Comparison of ENCODE assay signal across 32 cellular contexts in the genomic region with DNA sequence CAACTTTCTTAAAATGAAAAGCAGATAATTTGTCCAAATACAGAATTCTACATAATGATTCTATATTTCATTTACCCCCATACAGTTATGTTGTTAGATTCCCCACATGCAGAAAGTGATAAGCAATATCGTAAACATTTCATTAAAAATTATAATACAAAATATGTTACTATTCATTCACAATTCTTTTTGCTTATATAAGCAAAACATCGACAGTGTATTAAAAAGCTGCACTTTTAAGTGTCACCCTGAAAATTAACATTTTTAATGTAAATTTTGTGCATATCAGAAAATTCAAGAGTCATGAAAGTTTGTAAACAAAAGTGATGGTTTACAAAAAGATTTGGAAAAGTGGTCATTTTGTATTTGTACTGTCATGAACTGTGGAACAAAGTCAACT. TPM values are rescaled to one million over a fixed set of nuclear protein-coding genes. Genes with fewer than 3 reads are reported as not detected.
"Had no signal": no experiment of that assay in that cellular context is flagged by ENCODE, and none has a peak within 500 bp of the region (broad histone marks: within the 10 kb centered on the region; RNA-seq: fewer than 3 reads in every experiment).

No MANE protein-coding gene starts in this region.

- H3K9me3 ChIP-seq: mucosa of descending colon, neutrophil, psoas muscle, stomach, testis, thyroid gland, transverse colon, upper lobe of left lung, vagina had no signal

- ATAC-seq: mucosa of descending colon; naive thymus-derived CD8-positive, alpha-beta T cell; psoas muscle; stimulated activated naive B cell treated with anti-CD40 and anti-IgM and Interleukin-4, amounts not matched to agents 10 μg/mL and 1 μg/mL and 100 μg/mL, for 72 hours; stimulated activated naive CD8-positive, alpha-beta T cell treated with anti-CD3 and anti-CD28 coated beads, Interleukin-15, Interleukin-2, amounts not matched to agents 100 U/mL and 50 U/mL, for 24 hours had no signal

- H3K9ac ChIP-seq: neural progenitor cell, parathyroid adenoma had no signal

- H3K36me3 ChIP-seq: left ventricle myocardium inferior, neural progenitor cell, neutrophil, stomach, thyroid gland, transverse colon, upper lobe of left lung, vagina had no signal

- H3K36me3 Mint-ChIP-seq: mesothelial cell of epicardium; stimulated activated naive B cell treated with anti-CD40 and anti-IgM and Interleukin-4, amounts not matched to agents 10 μg/mL and 1 μg/mL and 100 μg/mL, for 72 hours had no signal

- H3K27me3 ChIP-seq: neural progenitor cell, neutrophil, stomach, testis, thyroid gland, transverse colon, upper lobe of left lung, vagina had no signal

- H3K4me3 Mint-ChIP-seq: mesothelial cell of epicardium; naive thymus-derived CD8-positive, alpha-beta T cell; nephron progenitor cell; neural progenitor cell; stimulated activated naive B cell treated with anti-CD40 and anti-IgM and Interleukin-4, amounts not matched to agents 10 μg/mL and 1 μg/mL and 100 μg/mL, for 72 hours had no signal

- H3K27ac Mint-ChIP-seq: naive thymus-derived CD8-positive, alpha-beta T cell; nephron progenitor cell; stimulated activated naive B cell treated with anti-CD40 and anti-IgM and Interleukin-4, amounts not matched to agents 10 μg/mL and 1 μg/mL and 100 μg/mL, for 72 hours had no signal

- DNase-seq: islet precursor cell; left ventricle myocardium inferior; mesendoderm; mucosa of descending colon; naive thymus-derived CD8-positive, alpha-beta T cell; nephron progenitor cell; occipital lobe; psoas muscle; stimulated activated CD4-positive, alpha-beta T cell treated with anti-CD3 and anti-CD28 coated beads, Interleukin-12 subunit alpha, Interleukin-12 subunit beta, amount 100 ng/mL, for 4 hours; stimulated activated CD4-positive, alpha-beta T cell treated with anti-CD3 and anti-CD28 coated beads, Interleukin-15, amount 100 ng/mL, for 24 hours; stimulated activated CD4-positive, alpha-beta T cell treated with anti-CD3 and anti-CD28 coated beads, Interleukin-2, amount 100 ng/mL, for 24 hours; stimulated activated CD4-positive, alpha-beta T cell treated with anti-CD3 and anti-CD28 coated beads, Interleukin-4, amount 100 ng/mL, for 1 hour; stimulated activated naive B cell treated with anti-CD40 and anti-IgM and Interleukin-4, amounts not matched to agents 10 μg/mL and 1 μg/mL and 100 μg/mL, for 72 hours; stimulated activated naive CD8-positive, alpha-beta T cell treated with anti-CD3 and anti-CD28 coated beads, Interleukin-15, Interleukin-2, amounts not matched to agents 100 U/mL and 50 U/mL, for 24 hours; stomach; testis; thyroid gland; transverse colon; upper lobe of left lung had no signal

- H3K79me2 ChIP-seq: parathyroid adenoma had no signal

- H3K4me1 ChIP-seq: parathyroid adenoma, psoas muscle, testis had no signal

- H3K27me3 Mint-ChIP-seq: stimulated activated naive B cell treated with anti-CD40 and anti-IgM and Interleukin-4, amounts not matched to agents 10 μg/mL and 1 μg/mL and 100 μg/mL, for 72 hours had no signal

- H3K4me3 ChIP-seq: lung, mucosa of descending colon, neural progenitor cell, psoas muscle, skin epidermis, stomach, testis, thyroid gland, transverse colon, upper lobe of left lung had no signal

- H3K4me1 Mint-ChIP-seq: naive thymus-derived CD8-positive, alpha-beta T cell; stimulated activated naive B cell treated with anti-CD40 and anti-IgM and Interleukin-4, amounts not matched to agents 10 μg/mL and 1 μg/mL and 100 μg/mL, for 72 hours had no signal

- H3K27ac ChIP-seq: neural progenitor cell, neutrophil, parathyroid adenoma, psoas muscle, testis, vagina had no signal

RNA-seq across cellular contexts. Expression of a gene that starts 19.2 kb away (rescaled TPM):
- total RNA-seq: kidney epithelial cell; left ventricle myocardium inferior; lower leg skin; mesothelial cell of epicardium; mucosa of descending colon; myocyte; naive thymus-derived CD8-positive, alpha-beta T cell; occipital lobe; osteocyte; posterior vena cava; psoas muscle; stomach; thyroid gland; transverse colon; urinary bladder; vagina had no signal
- polyA plus RNA-seq: naive thymus-derived CD8-positive, alpha-beta T cell; psoas muscle; stomach; urinary bladder had no signal

RNA-seq across cellular contexts. Expression of a gene that starts 52.1 kb away (rescaled TPM):
- polyA plus RNA-seq: naive thymus-derived CD8-positive, alpha-beta T cell had no signal
